In genomic region chr1:26035959-26036755, GRCh38 we compare ENCODE assay signal across 8 cellular contexts. TPM values are rescaled to one million over a fixed set of nuclear protein-coding genes. Genes with fewer than 3 reads are reported as not detected.
A peak's percentile ranks its signal among the peaks of the same experiment; 100 is the strongest.
DNase-seq lines count a peak whose midpoint lies in the region; ATAC-seq and TF ChIP-seq lines count a peak whose summit lies in the region.

No MANE protein-coding gene starts in this region.

- H3K79me2 ChIP-seq in osteoblast (ENCODE audit: insufficient read depth, low read length), result no peaks in the 10 kb centered on the region

- H4K20me1 ChIP-seq in osteoblast (ENCODE audit: insufficient read depth, low read length), result no peaks in the 10 kb centered on the region

- WGBS in HUES64, result 16% methylated on average over 39 of the region's 39 CpGs

- H2AFZ ChIP-seq in osteoblast (ENCODE audit: low read length), result peak overlapping the region; percentile 95

- H3K4me1 ChIP-seq in HUES64 (ENCODE audit: insufficient read depth, low read length), result no peaks in the 10 kb centered on the region
- H3K4me1 ChIP-seq in osteoblast (ENCODE audit: insufficient read depth, low read length), result peaks cover 29% of the 10 kb centered on the region

- H3K9me3 Mint-ChIP-seq in activated naive CD4-positive, alpha-beta T cell treated with anti-CD3 and anti-CD28 coated beads, Interleukin-2, amount 50 U/mL, for 72 hours, result no peaks in the 10 kb centered on the region
- H3K9me3 Mint-ChIP-seq in glutamatergic neuron (ENCODE audit: unreplicated experiment), result peaks cover 8% of the 10 kb centered on the region

- no peaks in the 10 kb centered on the region for H3K9me3 ChIP-seq in HUES64 (ENCODE audit: insufficient read depth, low read depth, low read length)
- H3K9me3 ChIP-seq in osteoblast (ENCODE audit: low read depth, low read length), result no peaks in the 10 kb centered on the region

- peak overlapping the region; percentile 84 for H3K4me3 ChIP-seq in HUES64 (ENCODE audit: low read length)
- peak overlapping the region; percentile 89 for H3K4me3 ChIP-seq in osteoblast (ENCODE audit: insufficient read depth, low read length)

- H3K9ac ChIP-seq in HUES64 (ENCODE audit: low read depth, low read length), result peak overlapping the region; percentile 63; the same call in 1 of the 2 replicates

- H3K4me2 ChIP-seq in osteoblast (ENCODE audit: insufficient read depth, low read length), result peak overlapping the region; percentile 98

- H3K36me3 Mint-ChIP-seq in activated naive CD4-positive, alpha-beta T cell treated with anti-CD3 and anti-CD28 coated beads, Interleukin-2, amount 50 U/mL, for 72 hours, result no peaks in the 10 kb centered on the region
- H3K36me3 Mint-ChIP-seq in glutamatergic neuron (ENCODE audit: unreplicated experiment), result no peaks in the 10 kb centered on the region

- H3K27me3 ChIP-seq in HUES64 (ENCODE audit: insufficient read depth, low read length) (peaks cover 64% of the 10 kb centered on the region), osteoblast (ENCODE audit: insufficient read depth, low read length) (peaks cover 2% of the 10 kb centered on the region)

- peak overlapping the region; percentile 94 for H3K4me3 Mint-ChIP-seq in glutamatergic neuron (ENCODE audit: unreplicated experiment)

- peak; percentile 64 for ATAC-seq in GM21515 (IDR thresholded peaks at IDR 0.05; ENCODE audit: unreplicated experiment)
- peak; percentile 75 to 80 for ATAC-seq in activated naive CD4-positive, alpha-beta T cell treated with anti-CD3 and anti-CD28 coated beads, Interleukin-2, amount 50 U/mL, for 72 hours

- peaks cover under 1% of the 10 kb centered on the region for H3K4me1 Mint-ChIP-seq in glutamatergic neuron (ENCODE audit: low read depth, unreplicated experiment)

- H3K36me3 ChIP-seq in HUES64 (ENCODE audit: insufficient read depth, low read length) (no peaks in the 10 kb centered on the region), osteoblast (ENCODE audit: insufficient read depth, low read length) (no peaks in the 10 kb centered on the region)

- peaks cover 5% of the 10 kb centered on the region for H3K27me3 Mint-ChIP-seq in glutamatergic neuron (ENCODE audit: unreplicated experiment)

- DNase-seq in DMS79 (lab: John Stamatoyannopoulos, UW) (peak; percentile 62), SK-N-DZ (ENCODE audit: low spot score) (peak; percentile 65), glutamatergic neuron (peak; percentile 90), osteoblast (ENCODE audit: insufficient read length, low spot score, missing footprints) (peak; percentile 99)
- DNase-seq in activated naive CD4-positive, alpha-beta T cell treated with anti-CD3 and anti-CD28 coated beads, Interleukin-2, amount 50 U/mL, for 72 hours (ENCODE audit: low spot score in 2 of 2), result peak; percentile 83 to 90

- TF ChIP-seq CTCF in glutamatergic neuron (IDR thresholded peaks at IDR 0.05; ENCODE audit: partially characterized antibody, unreplicated experiment) (peak; percentile 100), osteoblast (IDR thresholded peaks at IDR 0.05; ENCODE audit: extremely low read depth, low read depth, low read length) (peak; percentile 87)

- H3K27ac ChIP-seq in HUES64 (ENCODE audit: low read depth, low read length), result no peak overlapping the region
- peak overlapping the region; percentile 70 for H3K27ac ChIP-seq in osteoblast (ENCODE audit: low read depth, low read length)
- H3K27ac ChIP-seq in temporal lobe (ENCODE audit: low read depth, low read length), result peak overlapping the region; percentile 56

- peak overlapping the region; percentile 87 to 91 for H3K27ac Mint-ChIP-seq in activated naive CD4-positive, alpha-beta T cell treated with anti-CD3 and anti-CD28 coated beads, Interleukin-2, amount 50 U/mL, for 72 hours
- H3K27ac Mint-ChIP-seq in glutamatergic neuron (ENCODE audit: unreplicated experiment), result no peak overlapping the region

RNA-seq across cellular contexts. Expression of gene SLC30A2, which starts 9.8 kb away (rescaled TPM):
- polyA plus RNA-seq in HUES64 (2013, experiment 1 of 2), result 0.10 TPM
- 0.32 TPM for polyA plus RNA-seq in HUES64 (2013, experiment 2 of 2)
- not detected in 2 replicates for polyA plus RNA-seq in SK-N-DZ (2014; cell fraction: cytosol; rRNA removed)
- polyA plus RNA-seq in SK-N-DZ (2014; cell fraction: nucleus; rRNA removed), result not detected in 2 replicates
- total RNA-seq in activated naive CD4-positive, alpha-beta T cell treated with anti-CD3 and anti-CD28 coated beads, Interleukin-2, amount 50 U/mL, for 72 hours, result not detected
- not detected for total RNA-seq in glutamatergic neuron (ENCODE audit: unreplicated experiment)
- total RNA-seq in osteoblast, result not detected in 2 replicates
- total RNA-seq in temporal lobe, result not detected

RNA-seq across cellular contexts. Expression of gene EXTL1, which starts 14.6 kb away (rescaled TPM):
- 0.45 TPM for polyA plus RNA-seq in HUES64 (2013, experiment 1 of 2)
- polyA plus RNA-seq in HUES64 (2013, experiment 2 of 2), result 0.82 TPM
- polyA plus RNA-seq in SK-N-DZ (2014; cell fraction: cytosol; rRNA removed), result 0.33 TPM in 1 of 2 replicates, not detected in the other
- polyA plus RNA-seq in SK-N-DZ (2014; cell fraction: nucleus; rRNA removed), result 0.05 and 0.34 TPM in 2 replicates
- not detected for total RNA-seq in activated naive CD4-positive, alpha-beta T cell treated with anti-CD3 and anti-CD28 coated beads, Interleukin-2, amount 50 U/mL, for 72 hours
- total RNA-seq in glutamatergic neuron (ENCODE audit: unreplicated experiment) (2.6 TPM), osteoblast (1.4 and 3.2 TPM in 2 replicates), temporal lobe (0.98 TPM)

RNA-seq across cellular contexts. Expression of gene TRIM63, which starts 31.3 kb away (rescaled TPM):
- 0.10 TPM for polyA plus RNA-seq in HUES64 (2013, experiment 1 of 2)
- polyA plus RNA-seq in HUES64 (2013, experiment 2 of 2), result not detected
- polyA plus RNA-seq in SK-N-DZ (2014; cell fraction: cytosol; rRNA removed), result not detected in 2 replicates
- not detected in 2 replicates for polyA plus RNA-seq in SK-N-DZ (2014; cell fraction: nucleus; rRNA removed)
- total RNA-seq in activated naive CD4-positive, alpha-beta T cell treated with anti-CD3 and anti-CD28 coated beads, Interleukin-2, amount 50 U/mL, for 72 hours, result under 1 TPM in 1 of 2 donors, not detected in 1; 0.31 TPM
- total RNA-seq in glutamatergic neuron (ENCODE audit: unreplicated experiment) (not detected), osteoblast (under 0.01 and 0.36 TPM in 2 replicates), temporal lobe (not detected)

RNA-seq across cellular contexts. Expression of gene PAFAH2, which starts 38.3 kb away (rescaled TPM):
- 5.4 TPM for polyA plus RNA-seq in HUES64 (2013, experiment 1 of 2)
- 5.3 TPM for polyA plus RNA-seq in HUES64 (2013, experiment 2 of 2)
- polyA plus RNA-seq in SK-N-DZ (2014; cell fraction: cytosol; rRNA removed), result 6.1 and 12.0 TPM in 2 replicates
- 2.2 and 6.3 TPM in 2 replicates for polyA plus RNA-seq in SK-N-DZ (2014; cell fraction: nucleus; rRNA removed)
- total RNA-seq in activated naive CD4-positive, alpha-beta T cell treated with anti-CD3 and anti-CD28 coated beads, Interleukin-2, amount 50 U/mL, for 72 hours, result 1 to 10 TPM; 8.7 to 9.5 TPM
- total RNA-seq in glutamatergic neuron (ENCODE audit: unreplicated experiment), result 6.3 TPM
- total RNA-seq in osteoblast, result 6.5 and 6.9 TPM in 2 replicates
- total RNA-seq in temporal lobe, result 2.2 TPM
